ENCODE assay signal across 10 cellular contexts in the genomic region with DNA sequence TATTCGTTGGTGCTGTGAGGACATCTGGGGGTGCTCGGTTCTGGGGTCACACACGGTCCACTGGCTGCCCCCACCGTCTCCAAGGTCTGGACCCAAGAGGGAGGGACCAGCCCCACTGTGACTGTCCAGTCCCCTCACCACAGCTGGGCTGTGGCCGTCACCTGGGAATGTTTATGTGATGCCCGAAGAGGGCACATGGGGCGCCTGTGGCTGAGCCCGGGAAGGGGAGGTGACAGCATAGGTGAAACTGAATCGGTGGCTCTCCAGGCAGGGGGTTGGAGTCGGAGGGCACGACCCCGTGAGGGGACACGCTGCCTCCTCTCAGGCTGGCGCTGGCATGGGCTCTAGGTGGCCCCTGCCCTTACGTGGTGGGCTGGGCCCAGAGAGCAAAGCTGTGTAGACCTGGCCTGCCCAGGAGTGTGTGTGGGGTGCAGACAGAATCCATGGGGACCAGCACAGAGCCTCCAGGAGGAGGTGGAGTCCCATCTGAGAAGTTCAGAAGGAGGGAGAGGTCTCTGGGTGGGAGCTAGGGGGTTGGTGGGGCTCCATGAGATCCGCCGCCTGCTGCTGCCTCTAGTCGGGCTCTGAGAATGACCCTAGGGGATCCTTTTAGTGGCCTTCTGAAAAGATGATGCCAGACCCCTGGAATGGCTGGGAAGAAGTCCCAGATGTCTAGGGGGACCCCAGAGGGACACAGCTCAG. TPM values are rescaled to one million over a fixed set of nuclear protein-coding genes. Genes with fewer than 3 reads are reported as not detected.
DNase-seq lines count a peak whose midpoint lies in the region; ATAC-seq and TF ChIP-seq lines count a peak whose summit lies in the region.
"Had no signal": no experiment of that assay in that cellular context is flagged by ENCODE, and none has a peak within 500 bp of the region (broad histone marks: within the 10 kb centered on the region; RNA-seq: fewer than 3 reads in every experiment).

No MANE protein-coding gene starts in this region.

- peaks cover 8% of the 10 kb centered on the region for H3K36me3 ChIP-seq in lower lobe of right lung
- H3K36me3 ChIP-seq in tibial artery, result peaks cover 0 to 7% (median 0%) of the 10 kb centered on the region in 3 donors

- H3K4me1 ChIP-seq in lower lobe of right lung (peaks cover 37% of the 10 kb centered on the region), tibial artery (peaks cover 0 to 54% (median 34%) of the 10 kb centered on the region in 4 donors)

- intact Hi-C loops in lower lobe of right lung (cut with DNase I), result no loop called here
- intact Hi-C loops in tibial artery (cut with DNase I; ENCODE audit: low total_unique reads), result loop anchor here (5.0 kb wide), 1 partner anchor 53 kb away; a partner anchor contains a TSS

- H3K9me3 ChIP-seq in lower lobe of right lung (peaks cover 5% of the 10 kb centered on the region), tibial artery (peaks cover 0 to 3% (median 2%) of the 10 kb centered on the region in 3 donors)

- H3K4me3 Mint-ChIP-seq in activated T-cell treated with anti-CD3 and anti-CD28 coated beads, Interleukin-2, amount 50 U/mL, for 72 hours, result peak overlapping the region; percentile 62 to 65

- H3K36me3 Mint-ChIP-seq in activated T-cell treated with anti-CD3 and anti-CD28 coated beads, Interleukin-2, amount 50 U/mL, for 72 hours (ENCODE audit: insufficient read depth in 2 of 2), result peaks cover 10 to 11% of the 10 kb centered on the region in 2 donors

- H3K27ac ChIP-seq in lower lobe of right lung (peak overlapping the region; percentile 3), tibial artery (peak overlapping the region in 1 of 2 donors; percentile 12)

- H3K4me1 Mint-ChIP-seq in activated T-cell treated with anti-CD3 and anti-CD28 coated beads, Interleukin-2, amount 50 U/mL, for 72 hours (ENCODE audit: low read depth), result peaks cover 5% of the 10 kb centered on the region

- H3K27me3 ChIP-seq in lower lobe of right lung (ENCODE audit: low read depth), result peaks cover 4% of the 10 kb centered on the region
- peaks cover 0 to 28% of the 10 kb centered on the region in 2 donors for H3K27me3 ChIP-seq in tibial artery

- no peak overlapping the region for H3K27ac Mint-ChIP-seq in activated T-cell treated with anti-CD3 and anti-CD28 coated beads, Interleukin-2, amount 50 U/mL, for 72 hours

- no peak for TF ChIP-seq CTCF in cardiac fibroblast (IDR thresholded peaks at IDR 0.05; ENCODE audit: low read depth, low read length)
- no peak for TF ChIP-seq CTCF in lower lobe of right lung (IDR thresholded peaks at IDR 0.05)
- TF ChIP-seq CTCF in tibial artery (IDR thresholded peaks at IDR 0.05), result no peak

- ATAC-seq in activated T-cell treated with anti-CD3 and anti-CD28 coated beads, Interleukin-2, amount 50 U/mL, for 72 hours (replicated peaks in 1 of 2), result no peak
- no peak for ATAC-seq in lower lobe of right lung
- no peak for ATAC-seq in GM18870 (IDR thresholded peaks at IDR 0.05; ENCODE audit: unreplicated experiment)
- ATAC-seq in HG03520 (IDR thresholded peaks at IDR 0.05; ENCODE audit: unreplicated experiment), result no peak
- ATAC-seq in HG02938 (IDR thresholded peaks at IDR 0.05; ENCODE audit: unreplicated experiment), result no peak

- peak overlapping the region; percentile 56 to 64 for H3K4me3 ChIP-seq in cardiac fibroblast (replicated peaks in 1 of 2; ENCODE audit: low read depth in 2 of 2, low read length in 2 of 2)
- H3K4me3 ChIP-seq in lower lobe of right lung, result peak overlapping the region; percentile 80
- peak overlapping the region; percentile 50 to 64 for H3K4me3 ChIP-seq in tibial artery

- H3K27me3 Mint-ChIP-seq in activated T-cell treated with anti-CD3 and anti-CD28 coated beads, Interleukin-2, amount 50 U/mL, for 72 hours (ENCODE audit: low read depth), result peaks cover 31% of the 10 kb centered on the region

- peaks cover 0 to 4% of the 10 kb centered on the region in 2 donors for H3K9me3 Mint-ChIP-seq in activated T-cell treated with anti-CD3 and anti-CD28 coated beads, Interleukin-2, amount 50 U/mL, for 72 hours

- no peak for DNase-seq in activated T-cell treated with anti-CD3 and anti-CD28 coated beads, Interleukin-2, amount 50 U/mL, for 72 hours
- DNase-seq in activated T-cell treated with anti-CD3 and anti-CD28 coated beads for 4 hours (no peak), cardiac fibroblast (ENCODE audit: low read depth in 2 of 2) (no peak), lower lobe of right lung (no peak), tibial artery (no peak)
- DNase-seq: activated effector memory CD4-positive, alpha-beta T cell treated with Interleukin-2 at 50 U/mL for 16 hours; left colon had no signal

RNA-seq across cellular contexts. Expression of a gene that starts 1.8 kb away (rescaled TPM):
- total RNA-seq in activated T-cell treated with anti-CD3 and anti-CD28 coated beads, Interleukin-2, amount 50 U/mL, for 72 hours, result under 1 TPM in 1 of 2 donors, not detected in 1; 0.10 TPM
- 44.2 TPM for total RNA-seq in lower lobe of right lung

RNA-seq across cellular contexts. Expression of a gene that starts 51.9 kb away (rescaled TPM):
- 10 to 100 TPM; 81.6 to 83.5 TPM for total RNA-seq in activated T-cell treated with anti-CD3 and anti-CD28 coated beads, Interleukin-2, amount 50 U/mL, for 72 hours
- total RNA-seq in lower lobe of right lung, result 125 TPM

Comparison
In these comparisons a context has a peak if more than half of its experiments do, and no peak if none do; other contexts are left out.
1. RNA of a gene that starts 1.8 kb away (total RNA-seq): 44.2 TPM in lower lobe of right lung (single experiment); 0.10 TPM in activated T-cell treated with anti-CD3 and anti-CD28 coated beads, Interleukin-2, amount 50 U/mL, for 72 hours; every median in the first group is over 10 times any median in the second.
2. Peak in every context shown above with its lines, with median percentiles within 50 percentile points of each other: H3K4me3 ChIP-seq.